In the genomic region with DNA sequence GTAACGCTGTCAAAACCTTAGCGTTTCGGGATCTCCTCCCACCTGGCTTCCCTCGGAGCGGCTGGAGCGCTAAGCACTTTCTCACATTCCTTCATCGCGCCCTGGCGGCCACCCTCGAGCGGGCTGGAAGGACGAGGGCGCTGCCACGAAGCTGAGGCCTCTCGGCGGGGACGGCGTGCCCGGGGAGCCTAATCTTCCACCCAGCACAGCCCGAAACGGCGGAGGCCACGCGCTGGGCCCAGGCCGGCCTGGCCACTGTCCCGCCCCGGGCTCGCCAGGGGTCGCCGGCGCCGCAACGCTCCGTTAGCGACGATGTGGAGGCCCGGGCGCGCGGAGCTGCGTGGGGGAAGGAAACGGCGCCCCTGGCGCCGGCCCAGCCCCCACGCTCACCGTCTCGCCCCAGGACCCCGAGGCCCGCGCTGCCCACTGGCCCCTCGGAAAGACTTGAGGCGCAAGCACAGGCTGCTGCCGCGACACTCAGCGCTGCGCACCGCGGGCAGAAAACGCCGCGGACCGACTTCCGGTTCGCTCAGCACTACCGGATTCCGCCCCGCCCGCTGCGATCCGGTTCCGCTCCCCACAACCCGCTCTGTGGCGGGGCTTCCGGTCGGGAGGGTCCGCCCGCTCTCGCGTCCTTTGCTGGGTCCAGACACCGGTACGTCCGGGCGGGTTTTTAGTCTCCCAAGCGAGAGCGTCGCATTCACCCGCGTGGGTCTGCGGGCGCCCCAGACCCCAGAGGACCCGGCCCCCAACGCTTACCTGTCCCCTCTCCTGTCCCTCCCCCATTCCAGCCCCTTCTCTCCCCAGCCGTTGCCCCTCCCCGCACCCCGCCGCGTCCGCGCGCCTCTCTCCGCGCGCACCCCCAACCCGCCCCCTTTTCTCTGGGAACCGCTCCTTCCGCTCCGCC, we compare ENCODE assay signal across 8 cellular contexts. TPM values are rescaled to one million over a fixed set of nuclear protein-coding genes. Genes with fewer than 3 reads are reported as not detected.
DNase-seq lines count a peak whose midpoint lies in the region; ATAC-seq and TF ChIP-seq lines count a peak whose summit lies in the region.

A gene with protein sequence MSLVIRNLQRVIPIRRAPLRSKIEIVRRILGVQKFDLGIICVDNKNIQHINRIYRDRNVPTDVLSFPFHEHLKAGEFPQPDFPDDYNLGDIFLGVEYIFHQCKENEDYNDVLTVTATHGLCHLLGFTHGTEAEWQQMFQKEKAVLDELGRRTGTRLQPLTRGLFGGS (plus strand): TSS at position 582 of the 907 bp plus-strand sequence. CDS start 572 bp downstream, outside the sequence.

- H3K9me3 ChIP-seq in PC-9 (ENCODE audit: insufficient read depth, low read depth) (no peaks in the 10 kb centered on the region), esophagus (ENCODE audit: control insufficient read depth in 2 of 2, insufficient read depth in 1 of 2, low read depth in 1 of 2, low read length in 1 of 2) (no peaks in the 10 kb centered on the region), muscle layer of colon (ENCODE audit: low read length) (no peaks in the 10 kb centered on the region)

- H3K27ac ChIP-seq in PC-9 (peak within 1 kb of the TSS; percentile 70), esophagus (ENCODE audit: low read depth in 2 of 2, low read length in 1 of 2) (peak within 1 kb of the TSS; percentile 98 to 99), muscle layer of colon (ENCODE audit: low read depth, low read length) (peak within 1 kb of the TSS; percentile 75)

- H3K9me2 ChIP-seq in PC-9 (ENCODE audit: insufficient read depth) = no peaks in the 10 kb centered on the region

- peak within 1 kb of the TSS; percentile 89 for H3K9ac ChIP-seq in muscle layer of colon (ENCODE audit: low read length)

- peak within 1 kb of the TSS; percentile 88 for H3K4me3 ChIP-seq in Jurkat, Clone E6-1 (ENCODE audit: low read length)
- H3K4me3 ChIP-seq in PC-9 (peak within 1 kb of the TSS; percentile 69), esophagus (ENCODE audit: low read depth in 1 of 2, low read length in 2 of 2) (peak within 1 kb of the TSS; percentile 82 to 95), muscle layer of colon (ENCODE audit: low read depth in 1 of 2, low read length in 2 of 2) (peak within 1 kb of the TSS; percentile 55 to 79)

- peak; percentile 94 for DNase-seq in DMS53 (lab: John Stamatoyannopoulos, UW)
- DNase-seq in Jurkat, Clone E6-1 (ENCODE audit: low read depth, low spot score) = peak; percentile 84
- peak; percentile 74 to 86 for DNase-seq in PC-9
- DNase-seq in activated T-cell treated with anti-CD3 and anti-CD28 coated beads, Interleukin-2, amount 50 U/mL, for 24 hours = peak; percentile 93
- DNase-seq in stimulated activated CD8-positive, alpha-beta memory T cell treated with anti-CD3 and anti-CD28 coated beads, Interleukin-7, amount 100 ng/mL, for 1 hour (ENCODE audit: low read depth in 2 of 2) = peak; percentile 66

- H3F3A ChIP-seq in PC-9 (ENCODE audit: insufficient read depth, low read depth) = peaks cover 17% of the 10 kb centered on the region; the same call in 1 of the 2 replicates

- WGBS in esophagus, 2 donors = 1% methylated on average over 82 to 108 of the region's 108 CpGs

- peaks cover 8% of the 10 kb centered on the region; the same call in 1 of the 2 replicates for H4K20me1 ChIP-seq in PC-9 (ENCODE audit: insufficient read depth)

- peaks cover 39% of the 10 kb centered on the region for H3K79me2 ChIP-seq in PC-9 (ENCODE audit: low read depth)

- CTCF ChIA-PET in PC-9 (lab: Charles Lee) = interaction anchor here (0.6 kb wide), 1 partner anchor 75 kb away, joined by 3 read pairs; no protein-coding TSS in a partner anchor

- peak within 1 kb of the TSS; percentile 94 for H3K4me2 ChIP-seq in PC-9

- BruUV-seq in PC-9 (replicated peaks; lab: Mats Ljungman, UMichigan) = TSS peak; percentile 58

- ATAC-seq in GM21576 (IDR thresholded peaks at IDR 0.05; ENCODE audit: unreplicated experiment) = peak; percentile 80

- peak within 1 kb of the TSS; percentile 95 for H3K4me3 Mint-ChIP-seq in activated T-cell treated with anti-CD3 and anti-CD28 coated beads, Interleukin-2, amount 50 U/mL, for 24 hours

- H3K36me3 Mint-ChIP-seq in activated T-cell treated with anti-CD3 and anti-CD28 coated beads, Interleukin-2, amount 50 U/mL, for 24 hours (ENCODE audit: low read depth) = peaks cover 63% of the 10 kb centered on the region

- peak within 1 kb of the TSS; percentile 99 for H3K27ac Mint-ChIP-seq in activated T-cell treated with anti-CD3 and anti-CD28 coated beads, Interleukin-2, amount 50 U/mL, for 24 hours

- intact Hi-C loops in PC-9 (cut with micrococcal nuclease; ENCODE audit: unreplicated experiment) = loop anchor here (1.0 to 10.0 kb wide), 2 partner anchors 38 to 141 kb away; a partner anchor contains a TSS

- H3K4me1 ChIP-seq in PC-9 (replicated peaks; ENCODE audit: insufficient read depth) = peaks cover 29% of the 10 kb centered on the region
- H3K4me1 ChIP-seq in esophagus (ENCODE audit: control insufficient read depth in 2 of 2, insufficient read depth in 2 of 2, low read length in 1 of 2) = peaks cover 0 to 5% of the 10 kb centered on the region in 2 donors
- H3K4me1 ChIP-seq in muscle layer of colon (ENCODE audit: insufficient read depth, low read length) = peaks cover 42% of the 10 kb centered on the region

- POLR2A ChIA-PET in PC-9 (lab: Charles Lee; ENCODE audit: unreplicated experiment) = no interaction called here

- H3K27me3 ChIP-seq in PC-9 (ENCODE audit: insufficient read depth, low read depth) = no peaks in the 10 kb centered on the region
- H3K27me3 ChIP-seq in esophagus (ENCODE audit: control insufficient read depth in 1 of 2, insufficient read depth in 2 of 2, low read length in 2 of 2) = no peaks in the 10 kb centered on the region
- H3K27me3 ChIP-seq in muscle layer of colon (ENCODE audit: control insufficient read depth in 1 of 2, insufficient read depth in 2 of 2, low read length in 2 of 2) = no peaks in the 10 kb centered on the region

- TF ChIP-seq CTCF in PC-9 (conservative IDR thresholded peaks at IDR 0.05) = no peak; the same call in 1 of the 2 replicates

- peaks cover 53% of the 10 kb centered on the region for H3K4me1 Mint-ChIP-seq in activated T-cell treated with anti-CD3 and anti-CD28 coated beads, Interleukin-2, amount 50 U/mL, for 24 hours (ENCODE audit: low read depth)

- no peaks in the 10 kb centered on the region; the same call in 1 of the 2 replicates for H3K36me3 ChIP-seq in PC-9 (ENCODE audit: low read depth)
- no peaks in the 10 kb centered on the region for H3K36me3 ChIP-seq in esophagus (ENCODE audit: control insufficient read depth in 2 of 2, insufficient read depth in 2 of 2, low read length in 1 of 2)
- peaks cover 11% of the 10 kb centered on the region for H3K36me3 ChIP-seq in muscle layer of colon (ENCODE audit: insufficient read depth, low read length)

- H2AFZ ChIP-seq in PC-9 = peak within 1 kb of the TSS; percentile 77

- no peaks in the 10 kb centered on the region for H3K9me3 Mint-ChIP-seq in activated T-cell treated with anti-CD3 and anti-CD28 coated beads, Interleukin-2, amount 50 U/mL, for 24 hours

- no peaks in the 10 kb centered on the region for H3K27me3 Mint-ChIP-seq in activated T-cell treated with anti-CD3 and anti-CD28 coated beads, Interleukin-2, amount 50 U/mL, for 24 hours

RNA-seq across cellular contexts. Expression of the gene that starts here (rescaled TPM):
- 35.0 TPM for polyA plus RNA-seq in Jurkat, Clone E6-1 (2012; ENCODE audit: insufficient read depth, insufficient read length)
- total RNA-seq in PC-9 (2021) = 13.8 and 17.3 TPM in 2 replicates
- 10 to 100 TPM in 1 of 2 donors, 1 to 10 TPM in 1; 7.1 to 11.9 TPM for polyA plus RNA-seq in esophagus

Comparison
In these comparisons a context has a peak if more than half of its experiments do, and no peak if none do; other contexts are left out.
1. Peak in every context shown above with its lines: DNase-seq, ATAC-seq, H3K4me3 ChIP-seq and H3K27ac ChIP-seq.